Comparison of ENCODE assay signal across 17 cellular contexts in genomic region chr4:153138736-153139135, GRCh38.
DNase-seq lines count a peak whose midpoint lies in the region; ATAC-seq and TF ChIP-seq lines count a peak whose summit lies in the region.
"Had no signal": no experiment of that assay in that cellular context is flagged by ENCODE, and none has a peak within 500 bp of the region (broad histone marks: within the 10 kb centered on the region; RNA-seq: fewer than 3 reads in every experiment).

No MANE protein-coding gene starts in this region.

- H3K27ac Mint-ChIP-seq in stimulated activated naive CD8-positive, alpha-beta T cell treated with anti-CD3 and anti-CD28 coated beads, Interleukin-15, amount 100 ng/mL, for 72 hours = no peak overlapping the region
- H3K27ac Mint-ChIP-seq: CD4-positive, alpha-beta T cell; WTC11 had no signal

- H3K27me3 Mint-ChIP-seq in stimulated activated naive CD8-positive, alpha-beta T cell treated with anti-CD3 and anti-CD28 coated beads, Interleukin-15, amount 100 ng/mL, for 72 hours = peaks cover 51% of the 10 kb centered on the region
- H3K27me3 Mint-ChIP-seq: CD4-positive, alpha-beta T cell had no signal

- peaks cover 10% of the 10 kb centered on the region for H3K4me1 ChIP-seq in MM.1S (ENCODE audit: low read length)

- H4K20me1 ChIP-seq in MM.1S (ENCODE audit: insufficient read depth, low read length) = no peaks in the 10 kb centered on the region

- H3K4me3 Mint-ChIP-seq in stimulated activated naive CD8-positive, alpha-beta T cell treated with anti-CD3 and anti-CD28 coated beads, Interleukin-15, amount 100 ng/mL, for 72 hours = no peak overlapping the region
- H3K4me3 Mint-ChIP-seq: activated T-cell treated with anti-CD3 and anti-CD28 coated beads, Interleukin-2, amount 50 U/mL, for 4 hours; CD4-positive, alpha-beta T cell; WTC11 had no signal

- DNase-seq in GDM1 (lab: John Stamatoyannopoulos, UW) = peak; percentile 53
- peak; percentile 86 for DNase-seq in NOMO-1 treated with DMSO at 0.1 percent for 48 hours (lab: John Stamatoyannopoulos, UW; ENCODE audit: unreplicated experiment)
- DNase-seq in caudate nucleus (lab: John Stamatoyannopoulos, UW) = peak in 41 of 61 donors; percentile 2 to 73 (median 33)
- DNase-seq in occipital lobe (lab: John Stamatoyannopoulos, UW) = peak; percentile 11
- DNase-seq in stimulated activated CD4-positive, alpha-beta T cell treated with anti-CD3 and anti-CD28 coated beads, Interleukin-2, amount 100 ng/mL, for 24 hours = no peak
- DNase-seq in stimulated activated naive CD8-positive, alpha-beta T cell treated with anti-CD3 and anti-CD28 coated beads, Interleukin-15, amount 100 ng/mL, for 72 hours = no peak
- no peak for DNase-seq in NCI-H146 treated with DMSO at 0.1 percent for 48 hours (lab: John Stamatoyannopoulos, UW; ENCODE audit: unreplicated experiment)
- DNase-seq in MM.1S = no peak
- DNase-seq: activated T-cell treated with anti-CD3 and anti-CD28 coated beads, Interleukin-2, amount 50 U/mL, for 4 hours; CD4-positive, alpha-beta T cell; dermis blood vessel endothelial cell; NCI-H1048; NCI-H524 treated with DMSO at 0.1 percent for 48 hours; retina; Right ventricle myocardium superior had no signal

- H3K79me2 ChIP-seq in MM.1S (ENCODE audit: low read length) = no peaks in the 10 kb centered on the region

- no peaks in the 10 kb centered on the region for H3K9me3 Mint-ChIP-seq in stimulated activated naive CD8-positive, alpha-beta T cell treated with anti-CD3 and anti-CD28 coated beads, Interleukin-15, amount 100 ng/mL, for 72 hours
- H3K9me3 Mint-ChIP-seq: activated T-cell treated with anti-CD3 and anti-CD28 coated beads, Interleukin-2, amount 50 U/mL, for 4 hours; CD4-positive, alpha-beta T cell; WTC11 had no signal

- no peak overlapping the region for H3K9ac ChIP-seq in MM.1S (ENCODE audit: low read length)

- peak overlapping the region; percentile 98 for H3K27ac ChIP-seq in caudate nucleus (ENCODE audit: low read depth, low read length)
- no peak overlapping the region for H3K27ac ChIP-seq in MM.1S (ENCODE audit: low read length)

- ATAC-seq in stimulated activated naive CD8-positive, alpha-beta T cell treated with anti-CD3 and anti-CD28 coated beads, Interleukin-15, amount 100 ng/mL, for 72 hours = no peak
- ATAC-seq: activated T-cell treated with anti-CD3 and anti-CD28 coated beads, Interleukin-2, amount 50 U/mL, for 4 hours; HCT116; WTC11 had no signal

- H2AFZ ChIP-seq in MM.1S (ENCODE audit: low read length) = no peak overlapping the region

- no peaks in the 10 kb centered on the region for H3K9me3 ChIP-seq in MM.1S (replicated peaks; ENCODE audit: insufficient read depth, low read length)

- H3K4me3 ChIP-seq in MM.1S (ENCODE audit: low read length) = no peak overlapping the region

- no peaks in the 10 kb centered on the region for H3K36me3 ChIP-seq in MM.1S (replicated peaks; ENCODE audit: insufficient read depth, low read length)

- no peak overlapping the region for H3K4me2 ChIP-seq in MM.1S (ENCODE audit: low read depth, low read length)

- no peaks in the 10 kb centered on the region for H3K9me2 ChIP-seq in MM.1S (replicated peaks; ENCODE audit: insufficient read depth, low read length)

- H3K27me3 ChIP-seq in MM.1S (replicated peaks; ENCODE audit: insufficient read depth, low read length) = no peaks in the 10 kb centered on the region

- H3K4me1 Mint-ChIP-seq in stimulated activated naive CD8-positive, alpha-beta T cell treated with anti-CD3 and anti-CD28 coated beads, Interleukin-15, amount 100 ng/mL, for 72 hours = peaks cover 28% of the 10 kb centered on the region

- TF ChIP-seq CTCF in MM.1S (IDR thresholded peaks at IDR 0.05; ENCODE audit: low read length) = no peak

- peaks cover 5% of the 10 kb centered on the region; the same call in 1 of the 2 replicates for H3F3A ChIP-seq in MM.1S (ENCODE audit: insufficient read depth, low read length)

Comparison
In these comparisons a context has a peak if more than half of its experiments do, and no peak if none do; other contexts are left out.
1. DNase-seq: peak in GDM1 (single experiment), NOMO-1 treated with DMSO at 0.1 percent for 48 hours (single experiment), caudate nucleus (41 of 61) and occipital lobe (single experiment); none in stimulated activated CD4-positive, alpha-beta T cell treated with anti-CD3 and anti-CD28 coated beads, Interleukin-2, amount 100 ng/mL, for 24 hours (0 of 2), stimulated activated naive CD8-positive, alpha-beta T cell treated with anti-CD3 and anti-CD28 coated beads, Interleukin-15, amount 100 ng/mL, for 72 hours (0 of 2), NCI-H146 treated with DMSO at 0.1 percent for 48 hours (single experiment) and MM.1S (single experiment).